1 cellular context compared by ENCODE assay signal in the genomic region with DNA sequence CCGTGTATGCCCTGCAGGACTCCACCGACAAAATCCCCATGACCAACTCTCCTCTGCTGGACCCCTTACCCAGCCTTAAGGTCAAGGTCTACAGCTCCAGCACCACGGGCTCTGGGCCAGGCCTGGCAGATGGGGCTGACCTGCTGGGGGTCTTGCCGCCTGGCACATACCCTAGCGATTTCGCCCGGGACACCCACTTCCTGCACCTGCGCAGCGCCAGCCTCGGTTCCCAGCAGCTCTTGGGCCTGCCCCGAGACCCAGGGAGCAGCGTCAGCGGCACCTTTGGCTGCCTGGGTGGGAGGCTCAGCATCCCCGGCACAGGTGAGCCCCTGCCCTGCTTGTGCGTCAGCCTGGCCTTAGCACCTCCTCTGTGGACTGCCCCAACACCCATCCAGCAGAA.
TF ChIP-seq lines count a peak whose summit lies in the region.

No MANE protein-coding gene starts in this region.

TF ChIP-seq in K562, 482 proteins besides CTCF, POLR2A, EP300 and RAD21:
- TF ChIP-seq, protein P1, sequence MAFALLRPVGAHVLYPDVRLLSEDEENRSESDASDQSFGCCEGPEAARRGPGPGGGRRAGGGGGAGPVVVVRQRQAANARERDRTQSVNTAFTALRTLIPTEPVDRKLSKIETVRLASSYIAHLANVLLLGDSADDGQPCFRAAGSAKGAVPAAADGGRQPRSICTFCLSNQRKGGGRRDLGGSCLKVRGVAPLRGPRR (CRISPR knock-in tag; IDR thresholded peaks at IDR 0.05): no peak
- no peak for TF ChIP-seq PHF20 (IDR thresholded peaks at IDR 0.05; ENCODE audit: partially characterized antibody)
- TF ChIP-seq ZBTB8A (IDR thresholded peaks at IDR 0.05; ENCODE audit: partially characterized antibody): no peak
- TF ChIP-seq POLR2G (IDR thresholded peaks at IDR 0.05; ENCODE audit: low read depth, low read length): peak; percentile 37; the same call in 1 of the 2 replicates
- TF ChIP-seq ZFP1 (CRISPR knock-in tag; IDR thresholded peaks at IDR 0.05): no peak
- TF ChIP-seq, protein P2, sequence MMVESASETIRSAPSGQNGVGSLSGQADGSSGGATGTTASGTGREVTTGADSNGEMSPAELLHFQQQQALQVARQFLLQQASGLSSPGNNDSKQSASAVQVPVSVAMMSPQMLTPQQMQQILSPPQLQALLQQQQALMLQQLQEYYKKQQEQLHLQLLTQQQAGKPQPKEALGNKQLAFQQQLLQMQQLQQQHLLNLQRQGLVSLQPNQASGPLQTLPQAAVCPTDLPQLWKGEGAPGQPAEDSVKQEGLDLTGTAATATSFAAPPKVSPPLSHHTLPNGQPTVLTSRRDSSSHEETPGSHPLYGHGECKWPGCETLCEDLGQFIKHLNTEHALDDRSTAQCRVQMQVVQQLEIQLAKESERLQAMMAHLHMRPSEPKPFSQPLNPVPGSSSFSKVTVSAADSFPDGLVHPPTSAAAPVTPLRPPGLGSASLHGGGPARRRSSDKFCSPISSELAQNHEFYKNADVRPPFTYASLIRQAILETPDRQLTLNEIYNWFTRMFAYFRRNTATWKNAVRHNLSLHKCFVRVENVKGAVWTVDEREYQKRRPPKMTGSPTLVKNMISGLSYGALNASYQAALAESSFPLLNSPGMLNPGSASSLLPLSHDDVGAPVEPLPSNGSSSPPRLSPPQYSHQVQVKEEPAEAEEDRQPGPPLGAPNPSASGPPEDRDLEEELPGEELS (CRISPR knock-in tag; IDR thresholded peaks at IDR 0.05; ENCODE audit: borderline replicate concordance): no peak
TF ChIP-seq in K562: peak in this region for 1.
